Comparison of ENCODE assay signal across 13 cellular contexts in genomic region chr14:88791252-88791621, GRCh38. TPM values are rescaled to one million over a fixed set of nuclear protein-coding genes. Genes with fewer than 3 reads are reported as not detected.
DNase-seq lines count a peak whose midpoint lies in the region; ATAC-seq, FAIRE-seq and TF ChIP-seq lines count a peak whose summit lies in the region.
"Had no signal": no experiment of that assay in that cellular context is flagged by ENCODE, and none has a peak within 500 bp of the region (broad histone marks: within the 10 kb centered on the region; RNA-seq: fewer than 3 reads in every experiment).

No MANE protein-coding gene starts in this region.

- H3K4me3 Mint-ChIP-seq in CD4-positive, alpha-beta T cell = peak overlapping the region; percentile 95
- peak overlapping the region; percentile 74 for H3K4me3 Mint-ChIP-seq in activated T-helper 2 cell treated with anti-CD3 and anti-CD28 coated beads, Interferon-gamma antibody, Interleukin-2, Interleukin-4, amounts not matched to agents 10 μg/mL and 5 μg/mL and 100 μg/mL, durations not matched to agents 14 hours and 24 hours and 36 hours (ENCODE audit: low read depth)
- H3K4me3 Mint-ChIP-seq in naive thymus-derived CD4-positive, alpha-beta T cell = peak overlapping the region; percentile 53 to 93 (median 91)

- peaks cover 20% of the 10 kb centered on the region for H3K4me1 Mint-ChIP-seq in CD4-positive, alpha-beta T cell (ENCODE audit: low read depth)
- peaks cover 4% of the 10 kb centered on the region for H3K4me1 Mint-ChIP-seq in activated T-helper 2 cell treated with anti-CD3 and anti-CD28 coated beads, Interferon-gamma antibody, Interleukin-2, Interleukin-4, amounts not matched to agents 10 μg/mL and 5 μg/mL and 100 μg/mL, durations not matched to agents 14 hours and 24 hours and 36 hours (ENCODE audit: low read depth)
- peaks cover 8 to 29% (median 19%) of the 10 kb centered on the region in 7 donors for H3K4me1 Mint-ChIP-seq in naive thymus-derived CD4-positive, alpha-beta T cell

- no peak overlapping the region for H3K27ac ChIP-seq in CD4-positive, alpha-beta T cell (ENCODE audit: low read depth, low read length)
- no peak overlapping the region for H3K27ac ChIP-seq in naive thymus-derived CD4-positive, alpha-beta T cell (ENCODE audit: low read depth, low read length)
- no peak overlapping the region for H3K27ac ChIP-seq in tibial artery

- intact Hi-C loops in CD4-positive, alpha-beta T cell (cut with DNase I, micrococcal nuclease) = loop anchor here in 1 of 2 experiments (2.0 to 5.0 kb wide), 2 partner anchors 34 to 784 kb away; partner anchors contain the start of genes GPR65 and TTC8
- intact Hi-C loops in activated T-helper 2 cell treated with anti-CD3 and anti-CD28 coated beads, Interferon-gamma antibody, Interleukin-2, Interleukin-4, amounts not matched to agents 10 μg/mL and 5 μg/mL and 100 μg/mL, durations not matched to agents 14 hours and 24 hours and 36 hours (cut with micrococcal nuclease) = loop anchor here (5.0 to 10.0 kb wide), 2 partner anchors 234 to 796 kb away; partner anchors contain the start of genes GALC and PTPN21
- intact Hi-C loops in naive thymus-derived CD4-positive, alpha-beta T cell (cut with micrococcal nuclease) = loop anchor here (5.0 to 10.0 kb wide), 5 partner anchors 626 to 1591 kb away; partner anchors contain the start of genes FOXN3 (in 1 of the 2), GPR65 (in 1 of the 2) and PSMC1 (in 1 of the 2)
- intact Hi-C loops in tibial artery (cut with DNase I; ENCODE audit: low total_unique reads) = no loop called here

- DNase-seq in CD4-positive, alpha-beta T cell = no peak
- DNase-seq in HAP-1 (ENCODE audit: low spot score in 2 of 2) (no peak), GM19239 (ENCODE audit: insufficient read length, low spot score) (no peak), NCI-H1048 (lab: John Stamatoyannopoulos, UW) (no peak), tibial artery (no peak)
- DNase-seq in activated T-helper 2 cell treated with anti-CD3 and anti-CD28 coated beads, Interferon-gamma antibody, Interleukin-2, Interleukin-4, amounts not matched to agents 10 μg/mL and 5 μg/mL and 100 μg/mL, durations not matched to agents 14 hours and 24 hours and 36 hours (ENCODE audit: low spot score) = no peak
- DNase-seq in naive thymus-derived CD4-positive, alpha-beta T cell = no peak
- DNase-seq in activated CD8-positive, alpha-beta memory T cell treated with anti-CD3 and anti-CD28 coated beads for 24 hours = no peak
- DNase-seq: NCI-H2081 treated with DMSO at 0.1 percent for 48 hours, OCI-M1, stomach, T-helper 9 cell had no signal

- H3K4me3 ChIP-seq in HAP-1 (peak overlapping the region; percentile 68), tibial artery (no peak overlapping the region)
- H3K4me3 ChIP-seq in naive thymus-derived CD4-positive, alpha-beta T cell (ENCODE audit: low read length) = peak overlapping the region; percentile 87

- H3K4me1 ChIP-seq in HAP-1 (peaks cover 3% of the 10 kb centered on the region; the same call in 1 of the 2 replicates), tibial artery (peaks cover 0 to 16% (median 10%) of the 10 kb centered on the region in 4 donors)
- peaks cover 7 to 10% of the 10 kb centered on the region in 2 donors for H3K4me1 ChIP-seq in naive thymus-derived CD4-positive, alpha-beta T cell (ENCODE audit: control insufficient read depth in 2 of 2, insufficient read depth in 2 of 2, low read length in 2 of 2)

- POLR2A ChIA-PET in CD4-positive, alpha-beta T cell (lab: Charles Lee) = interaction anchor here (3.2 kb wide), 1 partner anchor 33 kb away, joined by 20 read pairs; the partner anchor contains the start of gene TTC8
- POLR2A ChIA-PET in naive thymus-derived CD4-positive, alpha-beta T cell (lab: Charles Lee) = interaction anchor here (2.7 kb wide), 1 partner anchor 33 kb away, joined by 30 read pairs; the partner anchor contains the start of gene TTC8

- in situ Hi-C loops in HAP-1 (cut with MboI; ENCODE audit: low sequenced_read_pairs) = no loop called here

- peak overlapping the region; percentile 85 for H3K27ac Mint-ChIP-seq in CD4-positive, alpha-beta T cell
- no peak overlapping the region for H3K27ac Mint-ChIP-seq in activated T-helper 2 cell treated with anti-CD3 and anti-CD28 coated beads, Interferon-gamma antibody, Interleukin-2, Interleukin-4, amounts not matched to agents 10 μg/mL and 5 μg/mL and 100 μg/mL, durations not matched to agents 14 hours and 24 hours and 36 hours
- H3K27ac Mint-ChIP-seq in naive thymus-derived CD4-positive, alpha-beta T cell = peak overlapping the region in 8 of 9 donors; percentile 49 to 89 (median 62)

- no peaks in the 10 kb centered on the region for H3K27me3 Mint-ChIP-seq in CD4-positive, alpha-beta T cell
- H3K27me3 Mint-ChIP-seq in activated T-helper 2 cell treated with anti-CD3 and anti-CD28 coated beads, Interferon-gamma antibody, Interleukin-2, Interleukin-4, amounts not matched to agents 10 μg/mL and 5 μg/mL and 100 μg/mL, durations not matched to agents 14 hours and 24 hours and 36 hours (ENCODE audit: low read depth) = peaks cover 37% of the 10 kb centered on the region
- peaks cover 0 to 36% (median 4%) of the 10 kb centered on the region in 5 donors for H3K27me3 Mint-ChIP-seq in naive thymus-derived CD4-positive, alpha-beta T cell

- TF ChIP-seq CTCF in CD4-positive, alpha-beta T cell (IDR thresholded peaks at IDR 0.05) = no peak
- TF ChIP-seq CTCF in tibial artery (IDR thresholded peaks at IDR 0.05) = no peak

- no peaks in the 10 kb centered on the region for H3K36me3 ChIP-seq in HAP-1 (replicated peaks)
- H3K36me3 ChIP-seq in naive thymus-derived CD4-positive, alpha-beta T cell (ENCODE audit: control insufficient read depth in 2 of 3, insufficient read depth in 3 of 3, low read length in 3 of 3) = no peaks in the 10 kb centered on the region
- H3K36me3 ChIP-seq in tibial artery = no peaks in the 10 kb centered on the region
- H3K36me3 ChIP-seq: stomach had no signal

- no peaks in the 10 kb centered on the region for H3K27me3 ChIP-seq in CD4-positive, alpha-beta T cell (ENCODE audit: control insufficient read depth, insufficient read depth, low read length)
- H3K27me3 ChIP-seq in HAP-1 (ENCODE audit: low read depth) (no peaks in the 10 kb centered on the region), tibial artery (no peaks in the 10 kb centered on the region)
- H3K27me3 ChIP-seq in naive thymus-derived CD4-positive, alpha-beta T cell (ENCODE audit: control insufficient read depth in 2 of 2, insufficient read depth in 2 of 2, low read length in 2 of 2) = no peaks in the 10 kb centered on the region

- CTCF ChIA-PET in CD4-positive, alpha-beta T cell (lab: Charles Lee) = no interaction called here
- CTCF ChIA-PET in naive thymus-derived CD4-positive, alpha-beta T cell (lab: Charles Lee) = interaction anchor here (1.7 kb wide), 1 partner anchor 34 kb away, joined by 4 read pairs; the partner anchor contains the start of gene TTC8

- H3K9me3 Mint-ChIP-seq in CD4-positive, alpha-beta T cell = peaks cover 3% of the 10 kb centered on the region
- H3K9me3 Mint-ChIP-seq in activated T-helper 2 cell treated with anti-CD3 and anti-CD28 coated beads, Interferon-gamma antibody, Interleukin-2, Interleukin-4, amounts not matched to agents 10 μg/mL and 5 μg/mL and 100 μg/mL, durations not matched to agents 14 hours and 24 hours and 36 hours = no peaks in the 10 kb centered on the region
- H3K9me3 Mint-ChIP-seq in naive thymus-derived CD4-positive, alpha-beta T cell = peaks cover 0 to 2% (median 0%) of the 10 kb centered on the region in 11 donors

- no peak for FAIRE-seq in GM19239 (lab: Jason Lieb, UNC)
- FAIRE-seq: GM12891 had no signal

- no peak for ATAC-seq in CD4-positive, alpha-beta T cell (ENCODE audit: poor library complexity)
- ATAC-seq in naive thymus-derived CD4-positive, alpha-beta T cell = no peak

- H3K9me3 ChIP-seq in CD4-positive, alpha-beta T cell (ENCODE audit: control insufficient read depth, low read length) = no peaks in the 10 kb centered on the region
- H3K9me3 ChIP-seq in HAP-1 (no peaks in the 10 kb centered on the region), tibial artery (no peaks in the 10 kb centered on the region)
- H3K9me3 ChIP-seq in naive thymus-derived CD4-positive, alpha-beta T cell (ENCODE audit: control insufficient read depth in 2 of 3, low read length in 3 of 3) = no peaks in the 10 kb centered on the region
- H3K9me3 ChIP-seq: stomach had no signal

- H3K36me3 Mint-ChIP-seq in CD4-positive, alpha-beta T cell (ENCODE audit: low read depth) = no peaks in the 10 kb centered on the region
- H3K36me3 Mint-ChIP-seq in activated T-helper 2 cell treated with anti-CD3 and anti-CD28 coated beads, Interferon-gamma antibody, Interleukin-2, Interleukin-4, amounts not matched to agents 10 μg/mL and 5 μg/mL and 100 μg/mL, durations not matched to agents 14 hours and 24 hours and 36 hours (ENCODE audit: low read depth) = no peaks in the 10 kb centered on the region
- H3K36me3 Mint-ChIP-seq in naive thymus-derived CD4-positive, alpha-beta T cell = peaks cover 0 to 6% (median 2%) of the 10 kb centered on the region in 5 donors

RNA-seq across cellular contexts. Expression of gene EML5, which starts 1.5 kb away (rescaled TPM):
- total RNA-seq in CD4-positive, alpha-beta T cell = 1 to 10 TPM; 2.8 to 3.1 TPM
- total RNA-seq in activated T-helper 2 cell treated with anti-CD3 and anti-CD28 coated beads, Interferon-gamma antibody, Interleukin-2, Interleukin-4, amounts not matched to agents 10 μg/mL and 5 μg/mL and 100 μg/mL, durations not matched to agents 14 hours and 24 hours and 36 hours = 0.39 and 0.55 TPM in 2 replicates
- total RNA-seq in naive thymus-derived CD4-positive, alpha-beta T cell = 1 to 10 TPM; 1.3 to 6.4 (median 5.4) TPM
- polyA plus RNA-seq in naive thymus-derived CD4-positive, alpha-beta T cell = 1 to 10 TPM in 1 of 2 donors, under 1 TPM in 1; 0.40 to 1.8 TPM

RNA-seq across cellular contexts. Expression of gene TTC8, which starts 33.2 kb away (rescaled TPM):
- total RNA-seq in CD4-positive, alpha-beta T cell = 1 to 10 TPM; 1.6 to 2.1 TPM
- 2.1 and 3.1 TPM in 2 replicates for total RNA-seq in activated T-helper 2 cell treated with anti-CD3 and anti-CD28 coated beads, Interferon-gamma antibody, Interleukin-2, Interleukin-4, amounts not matched to agents 10 μg/mL and 5 μg/mL and 100 μg/mL, durations not matched to agents 14 hours and 24 hours and 36 hours
- total RNA-seq in naive thymus-derived CD4-positive, alpha-beta T cell = 1 to 10 TPM; 1.8 to 3.4 (median 2.1) TPM
- 1 to 10 TPM; 1.3 to 2.2 TPM for polyA plus RNA-seq in naive thymus-derived CD4-positive, alpha-beta T cell

Comparison
In these comparisons a context has a peak if more than half of its experiments do, and no peak if none do; other contexts are left out.
1. H3K4me3 ChIP-seq: peak in HAP-1 (single experiment) and naive thymus-derived CD4-positive, alpha-beta T cell (single experiment); none in tibial artery (0 of 2).
2. Peak in every context shown above with its lines, with median percentiles within 50 percentile points of each other: H3K4me3 Mint-ChIP-seq.